ENCODE assay signal across 8 cellular contexts in genomic region chr11:68380786-68381622, GRCh38.
A peak's percentile ranks its signal among the peaks of the same experiment; 100 is the strongest.
DNase-seq lines count a peak whose midpoint lies in the region; ATAC-seq and TF ChIP-seq lines count a peak whose summit lies in the region.

No MANE protein-coding gene starts in this region.

- CTCF ChIA-PET in IMR-90 (lab: Yijun Ruan, JAX) = no interaction called here

- no peaks in the 10 kb centered on the region for H3K27me3 Mint-ChIP-seq in stimulated activated memory B cell treated with anti-CD40 and anti-IgM and Interleukin-4, amounts not matched to agents 10 μg/mL and 1 μg/mL and 100 μg/mL, for 72 hours

- intact Hi-C loops in IMR-90 (cut with micrococcal nuclease) = loop anchor here (1.0 to 5.0 kb wide), 4 partner anchors 44 to 174 kb away; partner anchors contain the start of gene C11orf24
- intact Hi-C loops in ascending aorta (cut with DNase I) = loop anchor here (1.0 to 5.0 kb wide), 3 partner anchors 39 to 110 kb away; partner anchors contain the start of genes C11orf24 and LRP5

- H3K9me3 Mint-ChIP-seq in stimulated activated memory B cell treated with anti-CD40 and anti-IgM and Interleukin-4, amounts not matched to agents 10 μg/mL and 1 μg/mL and 100 μg/mL, for 72 hours = no peaks in the 10 kb centered on the region

- H3K9me3 ChIP-seq in IMR-90 (ENCODE audit: control insufficient read depth, insufficient read depth, low read length) (no peaks in the 10 kb centered on the region), ascending aorta (no peaks in the 10 kb centered on the region)

- peaks cover 9% of the 10 kb centered on the region; the same call in 1 of the 2 replicates for H3K9me1 ChIP-seq in IMR-90 (ENCODE audit: insufficient read depth, low read length)

- peak overlapping the region; percentile 60 for H4K91ac ChIP-seq in IMR-90 (ENCODE audit: insufficient read depth, low read depth, low read length)

- TF ChIP-seq CTCF in IMR-90 (conservative IDR thresholded peaks at IDR 0.05; ENCODE audit: low read depth, low read length) = no peak
- peak in 2 of 3 experiments; percentile 15 to 51 for TF ChIP-seq CTCF in ascending aorta (IDR thresholded peaks at IDR 0.05)

- WGBS in IMR-90 (ENCODE audit: extremely low coverage in 2 of 2, insufficient read length in 1 of 2), 2 experiments = 80% methylated on average over 2 of the region's 26 CpGs; no CpG with 5 or more reads in 1 of the 2 experiments

- H2BK120ac ChIP-seq in IMR-90 (ENCODE audit: low read depth, low read length) = peak overlapping the region; percentile 49

- ATAC-seq in IMR-90 (ENCODE audit: low read depth) = no peak
- peak; percentile 42 for ATAC-seq in stimulated activated memory B cell treated with anti-CD40 and anti-IgM and Interleukin-4, amounts not matched to agents 10 μg/mL and 1 μg/mL and 100 μg/mL, for 72 hours

- TF ChIP-seq POLR2A in IMR-90 (IDR thresholded peaks at IDR 0.05; ENCODE audit: low read depth, low read length) = no peak

- POLR2A ChIA-PET in IMR-90 (lab: Charles Lee; ENCODE audit: unreplicated experiment) = interaction anchor here (1.1 kb wide), 1 partner anchor 109 kb away, joined by 3 read pairs; the partner anchor contains the start of gene C11orf24

- peak overlapping the region; percentile 86 for H2AK5ac ChIP-seq in IMR-90 (ENCODE audit: low read depth, low read length)

- peaks cover 50% of the 10 kb centered on the region for H4K20me1 ChIP-seq in IMR-90 (ENCODE audit: insufficient read depth, low read length)

- H3K4ac ChIP-seq in IMR-90 (ENCODE audit: low read depth, low read length) = peak overlapping the region; percentile 48

- dilution Hi-C loops in IMR-90 (cut with HindIII; ENCODE audit: low sequenced_read_pairs, unreplicated experiment) = no loop called here

- peaks cover under 1% of the 10 kb centered on the region; the same call in 1 of the 2 replicates for H3K36me3 ChIP-seq in IMR-90 (ENCODE audit: control insufficient read depth, insufficient read depth, low read length)
- peaks cover 0 to 5% of the 10 kb centered on the region in 2 donors for H3K36me3 ChIP-seq in ascending aorta

- no peak overlapping the region for H3K4me3 ChIP-seq in IMR-90 (ENCODE audit: insufficient read depth, low read depth, low read length)
- peak overlapping the region in 1 of 2 donors; percentile 49 for H3K4me3 ChIP-seq in ascending aorta

- H3K56ac ChIP-seq in IMR-90 (ENCODE audit: extremely low read depth, insufficient read depth, low read length) = no peak overlapping the region

- H3K27me3 ChIP-seq in IMR-90 (ENCODE audit: control insufficient read depth, insufficient read depth, low read length) (no peaks in the 10 kb centered on the region), ascending aorta (no peaks in the 10 kb centered on the region)

- H2BK15ac ChIP-seq in IMR-90 (ENCODE audit: low read depth, low read length) = peak overlapping the region; percentile 41; the same call in 1 of the 3 replicates

- no peak overlapping the region; the same call in 1 of the 2 replicates for H3K23ac ChIP-seq in IMR-90 (ENCODE audit: low read depth, low read length)

- H3K27ac ChIP-seq in IMR-90 (ENCODE audit: insufficient read depth, low read length) (peak overlapping the region; percentile 41; the same call in 1 of the 2 replicates), ascending aorta (peak overlapping the region; percentile 69 to 78)

- no TSS peak for BruUV-seq in IMR-90 (replicated peaks; lab: Mats Ljungman, UMichigan)

- peak overlapping the region; percentile 82 for H2AFZ ChIP-seq in IMR-90 (replicated peaks; ENCODE audit: low read length, poor library complexity)

- H2BK5ac ChIP-seq in IMR-90 (ENCODE audit: low read depth, low read length, poor library complexity, severe bottlenecking) = no peak overlapping the region

- H2AK9ac ChIP-seq in IMR-90 (replicated peaks; ENCODE audit: low read depth, low read length, poor library complexity) = no peak overlapping the region

- in situ Hi-C loops in IMR-90 (cut with MboI; ENCODE audit: low sequenced_read_pairs) = loop anchor here (5.0 kb wide), 2 partner anchors 74 to 114 kb away; no protein-coding TSS in a partner anchor

- H4K5ac ChIP-seq in IMR-90 (ENCODE audit: low read depth, low read length) = no peak overlapping the region

- 0 out of 2 replicates have a peak overlapping the region, but pooled peaks have one; percentile 39 for H3K14ac ChIP-seq in IMR-90 (replicated peaks; ENCODE audit: low read depth, low read length)

- peak overlapping the region; percentile 63 for H2BK20ac ChIP-seq in IMR-90 (ENCODE audit: low read depth, low read length)

- peak overlapping the region; percentile 96 for H3K27ac Mint-ChIP-seq in stimulated activated memory B cell treated with anti-CD40 and anti-IgM and Interleukin-4, amounts not matched to agents 10 μg/mL and 1 μg/mL and 100 μg/mL, for 72 hours

- H3K4me1 ChIP-seq in IMR-90 (ENCODE audit: control insufficient read depth, insufficient read depth, low read length) (peaks cover 20% of the 10 kb centered on the region), ascending aorta (peaks cover 28 to 61% of the 10 kb centered on the region in 2 donors)

- peak overlapping the region; percentile 9; the same call in 1 of the 2 replicates for H3K4me2 ChIP-seq in IMR-90 (ENCODE audit: low read depth, low read length)

- peak overlapping the region; percentile 74 for H3K4me3 Mint-ChIP-seq in stimulated activated memory B cell treated with anti-CD40 and anti-IgM and Interleukin-4, amounts not matched to agents 10 μg/mL and 1 μg/mL and 100 μg/mL, for 72 hours

- TF ChIP-seq RAD21 in IMR-90 (IDR thresholded peaks at IDR 0.05; ENCODE audit: low read length) = no peak

- peak; percentile 11 for DNase-seq in IMR-90
- DNase-seq in ascending aorta (ENCODE audit: low spot score in 2 of 2) = no peak
- peak; percentile 86 for DNase-seq in hepatic stellate cell (ENCODE audit: low spot score)
- DNase-seq in medulla oblongata (ENCODE audit: extremely low spot score) = no peak
- DNase-seq in NCI-H2081 (lab: John Stamatoyannopoulos, UW) = no peak
- no peak for DNase-seq in NCI-H345 (lab: John Stamatoyannopoulos, UW)
- DNase-seq in NCI-H1105 (lab: John Stamatoyannopoulos, UW) = no peak

- peaks cover 42% of the 10 kb centered on the region for H3K4me1 Mint-ChIP-seq in stimulated activated memory B cell treated with anti-CD40 and anti-IgM and Interleukin-4, amounts not matched to agents 10 μg/mL and 1 μg/mL and 100 μg/mL, for 72 hours

- H3K36me3 Mint-ChIP-seq in stimulated activated memory B cell treated with anti-CD40 and anti-IgM and Interleukin-4, amounts not matched to agents 10 μg/mL and 1 μg/mL and 100 μg/mL, for 72 hours = no peaks in the 10 kb centered on the region

- no peak overlapping the region for H3K9ac ChIP-seq in IMR-90 (ENCODE audit: low read depth, low read length)

- H3K18ac ChIP-seq in IMR-90 (ENCODE audit: low read depth, low read length) = peak overlapping the region; percentile 1; the same call in 1 of the 2 replicates

- peak overlapping the region in 1 of 2 experiments; percentile 2; a peak in 1 of 4 replicates for H4K8ac ChIP-seq in IMR-90 (ENCODE audit: low read depth in 2 of 2, low read length in 2 of 2)

- peaks cover 0 to 10% of the 10 kb centered on the region in 2 experiments; a peak in 1 of 4 replicates for H3K79me1 ChIP-seq in IMR-90 (ENCODE audit: low read depth in 1 of 2, low read length in 2 of 2)

TF ChIP-seq in IMR-90, 13 proteins besides CTCF, POLR2A, EP300 and RAD21:
- TF ChIP-seq FOS (IDR thresholded peaks at IDR 0.05; ENCODE audit: low read depth, low read length) (no peak), CEBPB (IDR thresholded peaks at IDR 0.05; ENCODE audit: low read depth, low read length) (no peak)

Comparison
In these comparisons a context has a peak if more than half of its experiments do, and no peak if none do; other contexts are left out.
1. DNase-seq: peak in IMR-90 (single experiment) and hepatic stellate cell (single experiment); none in ascending aorta (0 of 2), medulla oblongata (single experiment), NCI-H2081 (0 of 2), NCI-H345 (single experiment) and NCI-H1105 (single experiment).